Comparison of ENCODE assay signal across 8 cellular contexts in genomic region chr3:101381809-101382208, GRCh38.
DNase-seq lines count a peak whose midpoint lies in the region; ATAC-seq, FAIRE-seq and TF ChIP-seq lines count a peak whose summit lies in the region.

No MANE protein-coding gene starts in this region.

- H3K4me3 ChIP-seq in AG09309 (ENCODE audit: control insufficient read depth, low read depth, low read length) = no peak overlapping the region
- H3K4me3 ChIP-seq in cardiac fibroblast (replicated peaks in 1 of 2; ENCODE audit: low read depth in 2 of 2, low read length in 2 of 2) = no peak overlapping the region
- no peak overlapping the region for H3K4me3 ChIP-seq in effector memory CD4-positive, alpha-beta T cell (ENCODE audit: insufficient read depth, low read depth, low read length, poor library complexity, severe bottlenecking)

- H3K9me3 ChIP-seq in effector memory CD4-positive, alpha-beta T cell (ENCODE audit: control insufficient read depth, low read length) = no peaks in the 10 kb centered on the region

- H3K36me3 ChIP-seq in effector memory CD4-positive, alpha-beta T cell (ENCODE audit: control insufficient read depth, insufficient read depth, low read length) = peaks cover 4% of the 10 kb centered on the region

- H3K27me3 ChIP-seq in effector memory CD4-positive, alpha-beta T cell (replicated peaks; ENCODE audit: control insufficient read depth, insufficient read depth, low read length, poor library complexity, severe bottlenecking) = no peaks in the 10 kb centered on the region

- H3K4me1 ChIP-seq in effector memory CD4-positive, alpha-beta T cell (ENCODE audit: control insufficient read depth, insufficient read depth, low read length, poor library complexity, severe bottlenecking) = peaks cover 10% of the 10 kb centered on the region

- TF ChIP-seq CTCF in AG09309 (IDR thresholded peaks at IDR 0.05; ENCODE audit: control insufficient read depth, insufficient read depth, low read depth, low read length, missing control alignments) (peak; percentile 36), cardiac fibroblast (IDR thresholded peaks at IDR 0.05; ENCODE audit: low read depth, low read length) (peak; percentile 34)

- FAIRE-seq in GM18507 (lab: Jason Lieb, UNC) = peak; percentile 35

- DNase-seq in AG09309 (ENCODE audit: low read depth) = peak; percentile 1
- DNase-seq in GM18507 (ENCODE audit: extremely low spot score, insufficient read length, low read depth) = no peak
- DNase-seq in NCI-H460 (ENCODE audit: extremely low read depth, low read depth) = peak; percentile 17
- DNase-seq in cardiac fibroblast (ENCODE audit: low read depth in 2 of 2) = peak; percentile 56 to 70
- peak; percentile 50 to 71 for DNase-seq in lung microvascular endothelial cell (ENCODE audit: low read depth in 2 of 2)
- no peak for DNase-seq in effector memory CD4-positive, alpha-beta T cell

- no peak overlapping the region for H3K27ac ChIP-seq in effector memory CD4-positive, alpha-beta T cell (ENCODE audit: insufficient read depth, low read length, poor library complexity, severe bottlenecking)

- ATAC-seq in GM18873 (IDR thresholded peaks at IDR 0.05; ENCODE audit: low FRiP score, unreplicated experiment) (no peak), GM18861 (IDR thresholded peaks at IDR 0.05; ENCODE audit: unreplicated experiment) (no peak)

Comparison
In these comparisons a context has a peak if more than half of its experiments do, and no peak if none do; other contexts are left out.
1. DNase-seq: peak in AG09309 (single experiment), NCI-H460 (single experiment), cardiac fibroblast (2 of 2) and lung microvascular endothelial cell (2 of 2); none in GM18507 (single experiment) and effector memory CD4-positive, alpha-beta T cell (0 of 3).